29 cellular contexts compared by ENCODE assay signal in the genomic region with DNA sequence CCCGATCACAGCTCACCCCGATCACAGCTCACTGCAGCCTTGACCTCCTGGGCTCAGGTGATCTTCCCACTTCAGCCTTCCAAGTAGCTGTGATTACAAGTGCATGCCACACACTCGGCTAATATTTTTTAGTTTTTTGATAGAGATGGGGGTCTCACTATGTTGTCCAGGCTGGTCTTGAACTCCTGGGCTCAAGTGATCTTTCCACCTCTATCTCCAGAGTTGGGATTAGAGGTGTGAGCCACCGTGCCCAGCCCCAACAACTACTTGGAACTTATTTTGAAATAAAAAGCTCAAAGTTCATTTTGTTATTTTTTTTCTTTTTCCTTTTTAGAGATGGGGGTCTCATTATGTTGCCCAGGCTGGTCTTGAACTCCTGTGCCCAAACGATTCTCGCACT. TPM values are rescaled to one million over a fixed set of nuclear protein-coding genes. Genes with fewer than 3 reads are reported as not detected.
DNase-seq lines count a peak whose midpoint lies in the region; ATAC-seq, FAIRE-seq and TF ChIP-seq lines count a peak whose summit lies in the region.
"Had no signal": no experiment of that assay in that cellular context is flagged by ENCODE, and none has a peak within 500 bp of the region (broad histone marks: within the 10 kb centered on the region; RNA-seq: fewer than 3 reads in every experiment).

No MANE protein-coding gene starts in this region.

- H3K27me3 Mint-ChIP-seq in chondrocyte (ENCODE audit: low read depth): no peaks in the 10 kb centered on the region

- WGBS in K562 (ENCODE audit: insufficient coverage, low coverage, missing lambda C conversion rate): 23% methylated on average over 6 of the region's 6 CpGs

- H3K4me1 ChIP-seq in K562 (replicated peaks in 1 of 2; ENCODE audit: control insufficient read depth in 2 of 2, insufficient read depth in 2 of 2, low read length in 2 of 2) (peaks cover 14 to 20% of the 10 kb centered on the region in 2 experiments), upper lobe of right lung (no peaks in the 10 kb centered on the region)
- H3K4me1 ChIP-seq: BLaER1 had no signal

- no peak overlapping the region for H3K4me3 Mint-ChIP-seq in chondrocyte (ENCODE audit: unreplicated experiment)
- H3K4me3 Mint-ChIP-seq: CD14-positive monocyte; CD4-positive, alpha-beta memory T cell; CD4-positive, CD25-positive, alpha-beta regulatory T cell; CD8-positive, alpha-beta memory T cell had no signal

- no peak for FAIRE-seq in K562 (lab: Jason Lieb, UNC)
- FAIRE-seq: A204.1, GM12878, GM12892, GM18507 had no signal

- POLR2A ChIA-PET in K562 (lab: Yijun Ruan, JAX): interaction anchor here (0.8 to 11.1 kb wide), 9 partner anchors 10 to 90 kb away, joined by 3 to 123 read pairs (median 5); a partner anchor contains a TSS

- H4K20me1 ChIP-seq in K562 (replicated peaks; ENCODE audit: control insufficient read depth, insufficient read depth, low read length): 0 out of 2 replicates have a peak, but pooled peaks cover 7% of the 10 kb centered on the region
- H4K20me1 ChIP-seq: BLaER1 had no signal

- DNase-seq in K562 (ENCODE audit: extremely low read depth in 1 of 4, low spot score in 3 of 4) (no peak), chondrocyte (ENCODE audit: low spot score) (peak; percentile 18), upper lobe of right lung (peak; percentile 6), NCI-H526 (lab: John Stamatoyannopoulos, UW) (no peak)
- DNase-seq: 8988T; ACHN; BE2C; C1 segment of cervical spinal cord; CD4-positive, alpha-beta memory T cell; CD4-positive, CD25-positive, alpha-beta regulatory T cell; CD8-positive, alpha-beta memory T cell; COR-L47; DMS 273 treated with DMSO at 0.1 percent for 48 hours; DMS153; DMS53; DMS79; DND-41; EL; GDM1 had no signal

- no peak overlapping the region for H2AFZ ChIP-seq in K562 (ENCODE audit: low read depth, low read length)

- H3K9me3 ChIP-seq in K562 (replicated peaks; ENCODE audit: control insufficient read depth, insufficient read depth, low read depth, low read length): no peaks in the 10 kb centered on the region
- no peaks in the 10 kb centered on the region for H3K9me3 ChIP-seq in upper lobe of right lung
- H3K9me3 ChIP-seq: BE2C, BLaER1 had no signal

- TF ChIP-seq POLR2A in K562 (conservative IDR thresholded peaks at IDR 0.05): no peak

- H3K9ac ChIP-seq in K562 (ENCODE audit: insufficient read depth in 1 of 2, low read depth in 2 of 2, low read length in 2 of 2): no peak overlapping the region
- H3K9ac ChIP-seq: BLaER1 had no signal

- H3K9me3 Mint-ChIP-seq in chondrocyte (ENCODE audit: low read depth): no peaks in the 10 kb centered on the region
- H3K9me3 Mint-ChIP-seq: CD8-positive, alpha-beta memory T cell had no signal

- TF ChIP-seq EP300 in K562 (IDR thresholded peaks at IDR 0.05; ENCODE audit: low read length): no peak

- no peaks in the 10 kb centered on the region for H3K79me2 ChIP-seq in K562 (ENCODE audit: control insufficient read depth, insufficient read depth, low read length)

- no TSS peak for BruUV-seq in K562 (replicated peaks; lab: Mats Ljungman, UMichigan)

- H3K27me3 ChIP-seq in K562 (ENCODE audit: control insufficient read depth in 2 of 2, insufficient read depth in 2 of 2, low read length in 2 of 2) (peaks cover 47 to 65% of the 10 kb centered on the region in 2 experiments), upper lobe of right lung (no peaks in the 10 kb centered on the region)
- H3K27me3 ChIP-seq: BE2C, BLaER1 had no signal

- H3K4me2 ChIP-seq in K562 (ENCODE audit: insufficient read depth, low read length): no peak overlapping the region
- H3K4me2 ChIP-seq: BLaER1 had no signal

- no peaks in the 10 kb centered on the region for H3K4me1 Mint-ChIP-seq in chondrocyte (ENCODE audit: low read depth)
- H3K4me1 Mint-ChIP-seq: CD14-positive monocyte; CD4-positive, alpha-beta memory T cell; CD8-positive, alpha-beta memory T cell had no signal

- ATAC-seq in K562 (no peak), upper lobe of right lung (no peak), GM21825 (IDR thresholded peaks at IDR 0.05; ENCODE audit: unreplicated experiment) (no peak)
- ATAC-seq: GM12878 had no signal

- in situ Hi-C loops in K562 (cut with MboI): no loop called here

- H3K9me1 ChIP-seq in K562 (ENCODE audit: control insufficient read depth, insufficient read depth, low read length): peaks cover 3% of the 10 kb centered on the region

- no peak overlapping the region for H3K27ac Mint-ChIP-seq in chondrocyte (ENCODE audit: unreplicated experiment)
- H3K27ac Mint-ChIP-seq: CD4-positive, alpha-beta memory T cell; CD4-positive, CD25-positive, alpha-beta regulatory T cell; CD8-positive, alpha-beta memory T cell had no signal

- H3K27ac ChIP-seq in K562 (ENCODE audit: extremely low read depth, low read depth, low read length) (no peak overlapping the region), upper lobe of right lung (no peak overlapping the region)
- H3K27ac ChIP-seq: BLaER1 had no signal

- CTCF ChIA-PET in K562 (lab: Yijun Ruan, JAX; ENCODE audit: low intra/inter-chr PET ratio): interaction anchor here (0.5 kb wide), 1 partner anchor 16 kb away, joined by 3 read pairs; no protein-coding TSS in a partner anchor

- peaks cover 36% of the 10 kb centered on the region for H3K36me3 Mint-ChIP-seq in chondrocyte (ENCODE audit: low read depth)

- H3K4me3 ChIP-seq in K562: no peak overlapping the region
- H3K4me3 ChIP-seq in upper lobe of right lung: no peak overlapping the region
- H3K4me3 ChIP-seq: BLaER1, GM12878 had no signal

- TF ChIP-seq RAD21 in K562 (CRISPR knock-in tag; conservative IDR thresholded peaks at IDR 0.05 in 1 of 2, IDR thresholded peaks at IDR 0.05 in 1 of 2): no peak

- TF ChIP-seq CTCF in K562 (IDR thresholded peaks at IDR 0.05 in 2 of 3, conservative IDR thresholded peaks at IDR 0.05 in 1 of 3; ENCODE audit: insufficient read depth in 2 of 3, low read depth in 1 of 3, low read length in 3 of 3) (no peak), chondrocyte (IDR thresholded peaks at IDR 0.05) (no peak), upper lobe of right lung (IDR thresholded peaks at IDR 0.05) (no peak)

- H3K36me3 ChIP-seq in K562 (ENCODE audit: control insufficient read depth, insufficient read depth, low read length) (no peaks in the 10 kb centered on the region), upper lobe of right lung (no peaks in the 10 kb centered on the region)
- H3K36me3 ChIP-seq: BE2C had no signal

- intact Hi-C loops in K562 (cut with micrococcal nuclease) (no loop called here), upper lobe of right lung (cut with DNase I) (no loop called here)

TF ChIP-seq in K562, 482 proteins besides CTCF, POLR2A, EP300 and RAD21 (continues in another document):
- TF ChIP-seq, protein P1, sequence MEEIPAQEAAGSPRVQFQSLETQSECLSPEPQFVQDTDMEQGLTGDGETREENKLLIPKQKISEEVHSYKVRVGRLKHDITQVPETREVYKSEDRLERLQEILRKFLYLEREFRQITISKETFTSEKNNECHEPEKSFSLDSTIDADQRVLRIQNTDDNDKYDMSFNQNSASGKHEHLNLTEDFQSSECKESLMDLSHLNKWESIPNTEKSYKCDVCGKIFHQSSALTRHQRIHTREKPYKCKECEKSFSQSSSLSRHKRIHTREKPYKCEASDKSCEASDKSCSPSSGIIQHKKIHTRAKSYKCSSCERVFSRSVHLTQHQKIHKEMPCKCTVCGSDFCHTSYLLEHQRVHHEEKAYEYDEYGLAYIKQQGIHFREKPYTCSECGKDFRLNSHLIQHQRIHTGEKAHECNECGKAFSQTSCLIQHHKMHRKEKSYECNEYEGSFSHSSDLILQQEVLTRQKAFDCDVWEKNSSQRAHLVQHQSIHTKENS (CRISPR knock-in tag; IDR thresholded peaks at IDR 0.05): no peak
- no peak for TF ChIP-seq CBX8 (IDR thresholded peaks at IDR 0.05; ENCODE audit: borderline replicate concordance, extremely low read depth, low read depth, low read length, poor library complexity, severe bottlenecking)

RNA-seq across cellular contexts. Expression of a gene that starts 27.8 kb away (rescaled TPM):
- total RNA-seq in K562 (2011; cell fraction: chromatin; rRNA removed; ENCODE audit: low replicate concordance): 34.4 and 107 TPM in 2 replicates
- 114 and 122 TPM in 2 replicates for total RNA-seq in K562 (2011; cell fraction: nucleolus; rRNA removed)
- 76.8 and 81.5 TPM in 2 replicates for total RNA-seq in K562 (2011; cell fraction: nucleoplasm; rRNA removed)
- total RNA-seq in K562 (2014; rRNA removed) (329 and 469 TPM in 2 replicates), K562 (2014; rRNA removed; fragmentation: Illumina TruSeq; extraction: Trizol) (54.3 and 89.6 TPM in 2 replicates), K562 (2015; rRNA removed; fragmentation: Illumina TruSeq; extraction: Trizol) (109 and 119 TPM in 2 replicates), K562 (2021) (399 and 408 TPM in 2 replicates), chondrocyte (101 to 111 TPM (median 107 TPM) in 3 replicates), upper lobe of right lung (63.0 TPM)
- polyA plus RNA-seq in K562 (2011; rRNA removed) (110 and 216 TPM in 2 replicates), K562 (2014; fragmentation: Illumina TruSeq; extraction: Trizol) (183 and 239 TPM in 2 replicates), K562 (2014; fragmentation: Nextera tagmentation; extraction: Ambion mirVana) (10 to 100 TPM; 11.0 to 23.7 TPM), K562 (2014; rRNA removed) (248 and 262 TPM in 2 replicates)
- 329 and 368 TPM in 2 replicates for polyA plus RNA-seq in K562 (2011; cell fraction: cytosol; rRNA removed)
- 294 and 343 TPM in 2 replicates for polyA plus RNA-seq in K562 (2011; cell fraction: nucleus; rRNA removed)
- 272 and 330 TPM in 2 replicates for polyA plus RNA-seq in K562 (2012)
- 64.7 and 77.1 TPM in 2 replicates for polyA minus RNA-seq in K562 (2011; rRNA and poly(A)+ RNA removed)
- polyA minus RNA-seq in K562 (2011; cell fraction: cytosol; rRNA and poly(A)+ RNA removed): 103 and 287 TPM in 2 replicates
- 46.3 and 88.1 TPM in 2 replicates for polyA minus RNA-seq in K562 (2011; cell fraction: nucleus; rRNA and poly(A)+ RNA removed)

RNA-seq across cellular contexts. Expression of a gene that starts 56.2 kb away (rescaled TPM):
- total RNA-seq in K562 (2011; cell fraction: chromatin; rRNA removed; ENCODE audit: low replicate concordance): not detected in 2 replicates
- not detected in 2 replicates for total RNA-seq in K562 (2011; cell fraction: nucleolus; rRNA removed)
- not detected in 2 replicates for total RNA-seq in K562 (2011; cell fraction: nucleoplasm; rRNA removed)
- total RNA-seq in K562 (2014; rRNA removed): not detected in 2 replicates
- total RNA-seq in K562 (2014; rRNA removed; fragmentation: Illumina TruSeq; extraction: Trizol): not detected in 2 replicates
- total RNA-seq in K562 (2015; rRNA removed; fragmentation: Illumina TruSeq; extraction: Trizol): not detected in 2 replicates
- total RNA-seq in K562 (2021): not detected in 2 replicates
- not detected in 2 replicates for polyA plus RNA-seq in K562 (2011; rRNA removed)
- not detected in 2 replicates for polyA plus RNA-seq in K562 (2011; cell fraction: cytosol; rRNA removed)
- polyA plus RNA-seq in K562 (2011; cell fraction: nucleus; rRNA removed): not detected in 2 replicates
- polyA plus RNA-seq in K562 (2012): not detected in 2 replicates
- not detected in 2 replicates for polyA plus RNA-seq in K562 (2014; fragmentation: Illumina TruSeq; extraction: Trizol)
- not detected for polyA plus RNA-seq in K562 (2014; fragmentation: Nextera tagmentation; extraction: Ambion mirVana)
- polyA plus RNA-seq in K562 (2014; rRNA removed): not detected in 2 replicates
- not detected in 2 replicates for polyA minus RNA-seq in K562 (2011; rRNA and poly(A)+ RNA removed)
- polyA minus RNA-seq in K562 (2011; cell fraction: cytosol; rRNA and poly(A)+ RNA removed): not detected in 2 replicates
- not detected in 2 replicates for polyA minus RNA-seq in K562 (2011; cell fraction: nucleus; rRNA and poly(A)+ RNA removed)
- total RNA-seq in chondrocyte: not detected in 3 replicates
- total RNA-seq in upper lobe of right lung: not detected
- total RNA-seq: A673; CD4-positive, alpha-beta memory T cell; CD4-positive, CD25-positive, alpha-beta regulatory T cell; CD8-positive, alpha-beta memory T cell; Daoy; GM12878 had no signal
- polyA plus RNA-seq: AG04450; CD14-positive monocyte; CD4-positive, alpha-beta memory T cell; CD4-positive, CD25-positive, alpha-beta regulatory T cell; CD8-positive, alpha-beta memory T cell; GM12878 had no signal

Comparison
In these comparisons a context has a peak if more than half of its experiments do, and no peak if none do; other contexts are left out.
1. DNase-seq: peak in chondrocyte (single experiment) and upper lobe of right lung (single experiment); none in K562 (0 of 4) and NCI-H526 (0 of 2).